8 cellular contexts compared by ENCODE assay signal in genomic region chr16:29790949-29791844, GRCh38. TPM values are rescaled to one million over a fixed set of nuclear protein-coding genes. Genes with fewer than 3 reads are reported as not detected.
DNase-seq lines count a peak whose midpoint lies in the region; ATAC-seq and TF ChIP-seq lines count a peak whose summit lies in the region.

No MANE protein-coding gene starts in this region.

- peak overlapping the region in 8 of 12 donors; percentile 47 to 92 (median 67) for H3K27ac ChIP-seq in heart left ventricle
- H3K27ac ChIP-seq in ectodermal cell (ENCODE audit: insufficient read depth, low read depth, low read length, poor library complexity, severe bottlenecking), result peak overlapping the region; percentile 11

- peak overlapping the region; percentile 99 for H3K4me3 Mint-ChIP-seq in nephron progenitor cell

- no peaks in the 10 kb centered on the region for H3K36me3 ChIP-seq in heart left ventricle
- H3K36me3 ChIP-seq in ectodermal cell (ENCODE audit: control insufficient read depth, insufficient read depth, low read length), result peaks cover 6% of the 10 kb centered on the region

- H3K4me1 Mint-ChIP-seq in nephron progenitor cell, result peaks cover 43% of the 10 kb centered on the region

- H3K4me1 ChIP-seq in heart left ventricle, result peaks cover 0 to 30% (median 16%) of the 10 kb centered on the region in 12 donors
- H3K4me1 ChIP-seq in ectodermal cell (ENCODE audit: control insufficient read depth, insufficient read depth, low read length), result no peaks in the 10 kb centered on the region

- H3K4me3 ChIP-seq in heart left ventricle (peak overlapping the region; percentile 50 to 94 (median 82)), ectodermal cell (ENCODE audit: insufficient read depth, low read depth, low read length) (peak overlapping the region; percentile 100)

- TF ChIP-seq POLR2A in heart left ventricle (IDR thresholded peaks at IDR 0.05), result no peak

- intact Hi-C loops in heart left ventricle (cut with DNase I) (loop anchor here in 5 of 10 donors (2.0 to 5.0 kb wide), 3 partner anchors 14 to 56 kb away; partner anchors contain the start of gene MVP (in 1 of the 5)), Right ventricle myocardium superior (cut with DNase I) (no loop called here)

- no peaks in the 10 kb centered on the region for H3K9me3 Mint-ChIP-seq in nephron progenitor cell

- H3K27ac Mint-ChIP-seq in nephron progenitor cell, result peak overlapping the region; percentile 99

- DNase-seq in heart left ventricle (no peak), Right ventricle myocardium superior (no peak), NCI-H748 (lab: John Stamatoyannopoulos, UW; ENCODE audit: unreplicated experiment) (peak; percentile 31), nephron progenitor cell (no peak), KG1 (lab: John Stamatoyannopoulos, UW) (no peak), hippocampal formation (lab: John Stamatoyannopoulos, UW) (no peak)

- no peaks in the 10 kb centered on the region for H3K9me3 ChIP-seq in heart left ventricle
- H3K9me3 ChIP-seq in ectodermal cell (ENCODE audit: control insufficient read depth, low read length), result no peaks in the 10 kb centered on the region

- WGBS in heart left ventricle, 4 donors, result 2 to 3% (median 3%) methylated on average over 28 to 31 of the region's 31 CpGs
- 2% methylated on average over 31 of the region's 31 CpGs for WGBS in ectodermal cell, 2 experiments

- H3K27me3 ChIP-seq in heart left ventricle, result no peaks in the 10 kb centered on the region
- no peaks in the 10 kb centered on the region for H3K27me3 ChIP-seq in ectodermal cell (ENCODE audit: control insufficient read depth, insufficient read depth, low read length, poor library complexity, severe bottlenecking)

- no peaks in the 10 kb centered on the region for H3K27me3 Mint-ChIP-seq in nephron progenitor cell (ENCODE audit: low read depth, poor library complexity)

- peaks cover 33% of the 10 kb centered on the region for H3K36me3 Mint-ChIP-seq in nephron progenitor cell (ENCODE audit: low read depth)

- peak in 1 of 4 donors; percentile 16 for ATAC-seq in heart left ventricle
- no peak for ATAC-seq in Right ventricle myocardium superior (ENCODE audit: poor library complexity)
- no peak for ATAC-seq in GM18498 (IDR thresholded peaks at IDR 0.05; ENCODE audit: unreplicated experiment)

- TF ChIP-seq CTCF in heart left ventricle (IDR thresholded peaks at IDR 0.05) (no peak), nephron progenitor cell (IDR thresholded peaks at IDR 0.05) (no peak)

RNA-seq across cellular contexts. Expression of gene KIF22, which starts 0.6 kb away (rescaled TPM):
- total RNA-seq in heart left ventricle, result 10 to 100 TPM; 16.8 to 40.8 (median 32.2) TPM
- polyA plus RNA-seq in heart left ventricle, result 10 to 100 TPM; 12.2 to 91.2 TPM
- total RNA-seq in Right ventricle myocardium superior, result 59.8 TPM
- polyA plus RNA-seq in ectodermal cell (2013, experiment 1 of 4), result 139 TPM
- 127 TPM for polyA plus RNA-seq in ectodermal cell (2013, experiment 2 of 4)
- polyA plus RNA-seq in ectodermal cell (2013, experiment 3 of 4), result 117 TPM
- 118 TPM for polyA plus RNA-seq in ectodermal cell (2013, experiment 4 of 4)

RNA-seq across cellular contexts. Expression of gene ZG16, which starts 13.1 kb away (rescaled TPM):
- total RNA-seq in heart left ventricle (not detected), Right ventricle myocardium superior (not detected)
- under 1 TPM; 0.04 to 0.08 TPM for polyA plus RNA-seq in heart left ventricle
- polyA plus RNA-seq in ectodermal cell (2013, experiment 1 of 4), result not detected
- polyA plus RNA-seq in ectodermal cell (2013, experiment 2 of 4), result not detected
- polyA plus RNA-seq in ectodermal cell (2013, experiment 3 of 4), result not detected
- not detected for polyA plus RNA-seq in ectodermal cell (2013, experiment 4 of 4)

RNA-seq across cellular contexts. Expression of gene MAZ, which starts 15.1 kb away (rescaled TPM):
- 100 to 1,000 TPM in 2 of 9 donors, 10 to 100 TPM in 7; 58.9 to 137 (median 74.0) TPM for total RNA-seq in heart left ventricle
- polyA plus RNA-seq in heart left ventricle, result 100 to 1,000 TPM in 1 of 2 donors, 10 to 100 TPM in 1; 63.2 to 188 TPM
- total RNA-seq in Right ventricle myocardium superior, result 74.0 TPM
- polyA plus RNA-seq in ectodermal cell (2013, experiment 1 of 4), result 565 TPM
- polyA plus RNA-seq in ectodermal cell (2013, experiment 2 of 4), result 525 TPM
- polyA plus RNA-seq in ectodermal cell (2013, experiment 3 of 4), result 331 TPM
- 357 TPM for polyA plus RNA-seq in ectodermal cell (2013, experiment 4 of 4)

RNA-seq across cellular contexts. Expression of gene PRRT2, which starts 20.8 kb away (rescaled TPM):
- total RNA-seq in heart left ventricle (1 to 10 TPM in 5 of 9 donors, under 1 TPM in 3, not detected in 1; 0.38 to 1.8 (median 1.3) TPM), Right ventricle myocardium superior (3.3 TPM)
- polyA plus RNA-seq in heart left ventricle, result 1 to 10 TPM in 1 of 2 donors, under 1 TPM in 1; 0.24 to 3.2 TPM
- polyA plus RNA-seq in ectodermal cell (2013, experiment 1 of 4), result 117 TPM
- polyA plus RNA-seq in ectodermal cell (2013, experiment 2 of 4), result 92.1 TPM
- 94.4 TPM for polyA plus RNA-seq in ectodermal cell (2013, experiment 3 of 4)
- polyA plus RNA-seq in ectodermal cell (2013, experiment 4 of 4), result 105 TPM

RNA-seq across cellular contexts. Expression of gene PAGR1, which starts 24.8 kb away (rescaled TPM):
- 10 to 100 TPM; 10.8 to 23.9 (median 12.6) TPM for total RNA-seq in heart left ventricle
- polyA plus RNA-seq in heart left ventricle, result 10 to 100 TPM; 29.2 to 32.9 TPM
- 14.7 TPM for total RNA-seq in Right ventricle myocardium superior
- polyA plus RNA-seq in ectodermal cell (2013, experiment 1 of 4), result 119 TPM
- 101 TPM for polyA plus RNA-seq in ectodermal cell (2013, experiment 2 of 4)
- polyA plus RNA-seq in ectodermal cell (2013, experiment 3 of 4), result 98.3 TPM
- polyA plus RNA-seq in ectodermal cell (2013, experiment 4 of 4), result 106 TPM
